ENCODE assay signal across 25 cellular contexts in genomic region chr4:158236304-158237030, GRCh38. TPM values are rescaled to one million over a fixed set of nuclear protein-coding genes. Genes with fewer than 3 reads are reported as not detected.
DNase-seq lines count a peak whose midpoint lies in the region; ATAC-seq, FAIRE-seq and TF ChIP-seq lines count a peak whose summit lies in the region.
"Had no signal": no experiment of that assay in that cellular context is flagged by ENCODE, and none has a peak within 500 bp of the region (broad histone marks: within the 10 kb centered on the region; RNA-seq: fewer than 3 reads in every experiment).

No MANE protein-coding gene starts in this region.

- 58 to 69% (median 62%) methylated on average over 9 of the region's 9 CpGs for WGBS in heart left ventricle, 4 donors
- WGBS in small intestine, 3 donors: 79 to 84% (median 83%) methylated on average over 9 of the region's 9 CpGs

- peak; percentile 14 for DNase-seq in AG20443 (ENCODE audit: low spot score)
- DNase-seq in cardiac fibroblast (ENCODE audit: low read depth in 2 of 2): peak; percentile 19 to 23
- DNase-seq in heart left ventricle: peak in 2 of 5 donors; percentile 20 to 28
- peak; percentile 71 for DNase-seq in middle frontal gyrus (ENCODE audit: extremely low spot score, low spot score)
- no peak for DNase-seq in NCI-H82 (lab: John Stamatoyannopoulos, UW)
- DNase-seq in activated CD4-positive, alpha-beta T cell treated with anti-CD3 and anti-CD28 coated beads, Interleukin-2, amount 10 ng/mL, durations not matched to agents 7 days and 5 days: no peak
- DNase-seq in small intestine: no peak
- DNase-seq: activated CD4-positive, alpha-beta T cell treated with anti-CD3 and anti-CD28 coated beads for 36 hours; activated CD8-positive, alpha-beta memory T cell treated with anti-CD3 and anti-CD28 coated beads for 24 hours; activated naive CD4-positive, alpha-beta T cell; activated T-cell treated with anti-CD3 and anti-CD28 coated beads, Interleukin-2, amount 50 U/mL, for 1 hour; foreskin fibroblast; HFFc6; KBM-7; kidney; mesenchymal stem cell; NCI-H1417 treated with DMSO at 0.1 percent for 48 hours; NCI-H2081 treated with DMSO at 0.1 percent for 48 hours; T-helper 2 cell had no signal

- H3K27ac Mint-ChIP-seq in activated CD4-positive, alpha-beta T cell treated with anti-CD3 and anti-CD28 coated beads, Interleukin-2, amount 10 ng/mL, durations not matched to agents 7 days and 5 days: no peak overlapping the region
- H3K27ac Mint-ChIP-seq: activated CD4-positive, alpha-beta T cell treated with anti-CD3 and anti-CD28 coated beads for 36 hours; B cell; HFFc6 had no signal

- TF ChIP-seq POLR2A in heart left ventricle (IDR thresholded peaks at IDR 0.05): no peak

- ATAC-seq in heart left ventricle (peak in 3 of 4 donors; percentile 68 to 75 (median 73)), GM21786 (IDR thresholded peaks at IDR 0.05; ENCODE audit: unreplicated experiment) (no peak)
- ATAC-seq: activated CD4-positive, alpha-beta T cell treated with anti-CD3 and anti-CD28 coated beads for 36 hours; SK-N-SH treated with all-trans-retinoic acid at 6 μM for 48 hours had no signal

- H3K4me3 Mint-ChIP-seq in activated CD4-positive, alpha-beta T cell treated with anti-CD3 and anti-CD28 coated beads, Interleukin-2, amount 10 ng/mL, durations not matched to agents 7 days and 5 days: no peak overlapping the region
- H3K4me3 Mint-ChIP-seq: activated CD4-positive, alpha-beta T cell treated with anti-CD3 and anti-CD28 coated beads for 36 hours; B cell; HFFc6 had no signal

- H3K36me3 Mint-ChIP-seq in activated CD4-positive, alpha-beta T cell treated with anti-CD3 and anti-CD28 coated beads, Interleukin-2, amount 10 ng/mL, durations not matched to agents 7 days and 5 days (ENCODE audit: low read depth): no peaks in the 10 kb centered on the region

- H3K36me3 ChIP-seq in heart left ventricle (peaks cover 0 to 80% (median 43%) of the 10 kb centered on the region in 9 donors), small intestine (ENCODE audit: control insufficient read depth in 2 of 2, insufficient read depth in 2 of 2, low read length in 2 of 2) (peaks cover 0 to 4% of the 10 kb centered on the region in 2 donors)
- H3K36me3 ChIP-seq: cardiac muscle cell had no signal

- no peaks in the 10 kb centered on the region for H3K4me1 Mint-ChIP-seq in activated CD4-positive, alpha-beta T cell treated with anti-CD3 and anti-CD28 coated beads, Interleukin-2, amount 10 ng/mL, durations not matched to agents 7 days and 5 days
- H3K4me1 Mint-ChIP-seq: B cell had no signal

- TF ChIP-seq CTCF in cardiac fibroblast (IDR thresholded peaks at IDR 0.05; ENCODE audit: low read depth, low read length) (no peak), heart left ventricle (IDR thresholded peaks at IDR 0.05) (no peak)

- FAIRE-seq in small intestine (lab: Jason Lieb, UNC): no peak
- FAIRE-seq: A204.1, G401.6, kidney had no signal

- H3K9me3 Mint-ChIP-seq in activated CD4-positive, alpha-beta T cell treated with anti-CD3 and anti-CD28 coated beads, Interleukin-2, amount 10 ng/mL, durations not matched to agents 7 days and 5 days: no peaks in the 10 kb centered on the region
- H3K9me3 Mint-ChIP-seq: HFFc6 had no signal

- H3K27ac ChIP-seq in heart left ventricle (peak overlapping the region in 3 of 12 donors; percentile 3 to 38 (median 35)), small intestine (ENCODE audit: low read depth in 1 of 2, low read length in 1 of 2) (no peak overlapping the region)
- H3K27ac ChIP-seq: cardiac muscle cell had no signal

- H3K4me1 ChIP-seq in heart left ventricle: peaks cover 0 to 13% (median 4%) of the 10 kb centered on the region in 12 donors
- H3K4me1 ChIP-seq in small intestine (ENCODE audit: control insufficient read depth in 2 of 2, insufficient read depth in 1 of 2, low read depth in 1 of 2, low read length in 1 of 2): no peaks in the 10 kb centered on the region

- H3K27me3 Mint-ChIP-seq in activated CD4-positive, alpha-beta T cell treated with anti-CD3 and anti-CD28 coated beads, Interleukin-2, amount 10 ng/mL, durations not matched to agents 7 days and 5 days: no peaks in the 10 kb centered on the region
- H3K27me3 Mint-ChIP-seq: activated CD4-positive, alpha-beta T cell treated with anti-CD3 and anti-CD28 coated beads for 36 hours; B cell had no signal

- intact Hi-C loops in heart left ventricle (cut with DNase I): no loop called here

- H3K4me3 ChIP-seq in cardiac fibroblast (replicated peaks in 1 of 2; ENCODE audit: low read depth in 2 of 2, low read length in 2 of 2) (no peak overlapping the region), heart left ventricle (no peak overlapping the region), small intestine (ENCODE audit: low read depth in 1 of 2, low read length in 2 of 2) (no peak overlapping the region)
- H3K4me3 ChIP-seq: cardiac muscle cell had no signal

- H3K9me3 ChIP-seq in heart left ventricle (no peaks in the 10 kb centered on the region), small intestine (ENCODE audit: control insufficient read depth, low read depth) (no peaks in the 10 kb centered on the region)

- CTCF ChIA-PET in activated CD4-positive, alpha-beta T cell treated with anti-CD3 and anti-CD28 coated beads, Interleukin-2, amount 10 ng/mL, durations not matched to agents 7 days and 5 days (lab: Charles Lee): no interaction called here

- POLR2A ChIA-PET in activated CD4-positive, alpha-beta T cell treated with anti-CD3 and anti-CD28 coated beads, Interleukin-2, amount 10 ng/mL, durations not matched to agents 7 days and 5 days (lab: Charles Lee): no interaction called here

- H3K27me3 ChIP-seq in heart left ventricle (no peaks in the 10 kb centered on the region), small intestine (ENCODE audit: control insufficient read depth in 2 of 2, insufficient read depth in 2 of 2, low read length in 2 of 2) (no peaks in the 10 kb centered on the region)
- H3K27me3 ChIP-seq: cardiac muscle cell had no signal

RNA-seq across cellular contexts. Expression of gene TMEM144, which starts 26.2 kb away (rescaled TPM):
- 10 to 100 TPM in 6 of 9 donors, 1 to 10 TPM in 3; 6.8 to 17.7 (median 12.5) TPM for total RNA-seq in heart left ventricle
- polyA plus RNA-seq in heart left ventricle: 1 to 10 TPM; 2.3 to 8.0 TPM
- total RNA-seq in activated CD4-positive, alpha-beta T cell treated with anti-CD3 and anti-CD28 coated beads, Interleukin-2, amount 10 ng/mL, durations not matched to agents 7 days and 5 days: not detected
- 10 to 100 TPM; 10.1 to 15.0 (median 12.2) TPM for polyA plus RNA-seq in small intestine

Comparison
In these comparisons a context has a peak if more than half of its experiments do, and no peak if none do; other contexts are left out.
1. DNase-seq: peak in AG20443 (single experiment), cardiac fibroblast (2 of 2) and middle frontal gyrus (single experiment); none in NCI-H82 (single experiment), activated CD4-positive, alpha-beta T cell treated with anti-CD3 and anti-CD28 coated beads, Interleukin-2, amount 10 ng/mL, durations not matched to agents 7 days and 5 days (single experiment) and small intestine (single experiment).
2. RNA of gene TMEM144, which starts 26.2 kb away (total RNA-seq): 6.8 to 17.7 TPM in heart left ventricle; not detected in activated CD4-positive, alpha-beta T cell treated with anti-CD3 and anti-CD28 coated beads, Interleukin-2, amount 10 ng/mL, durations not matched to agents 7 days and 5 days; every median in the first group is over 4 times any median in the second.